Comparison of ENCODE assay signal across 39 cellular contexts in the genomic region with DNA sequence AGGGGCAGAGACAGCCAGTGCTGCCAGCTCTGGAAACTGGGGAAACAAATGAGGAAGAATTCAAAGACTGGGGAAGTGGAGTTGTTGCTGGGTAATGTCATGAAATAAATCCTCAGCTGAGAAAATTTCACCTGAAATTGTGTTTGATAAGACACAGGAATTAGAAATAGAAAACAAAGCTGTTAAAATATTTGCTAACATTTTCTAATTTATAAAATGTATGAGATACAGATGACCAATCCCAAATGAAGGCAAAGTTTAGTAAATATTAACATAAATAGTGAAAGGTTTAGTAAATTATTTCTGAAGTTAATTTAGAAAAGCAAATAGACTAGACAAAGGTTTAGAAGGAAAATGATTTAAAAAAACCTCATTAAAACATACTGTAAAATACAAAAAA. TPM values are rescaled to one million over a fixed set of nuclear protein-coding genes. Genes with fewer than 3 reads are reported as not detected.
"Had no signal": no experiment of that assay in that cellular context is flagged by ENCODE, and none has a peak within 500 bp of the region (broad histone marks: within the 10 kb centered on the region; RNA-seq: fewer than 3 reads in every experiment).

A gene with protein sequence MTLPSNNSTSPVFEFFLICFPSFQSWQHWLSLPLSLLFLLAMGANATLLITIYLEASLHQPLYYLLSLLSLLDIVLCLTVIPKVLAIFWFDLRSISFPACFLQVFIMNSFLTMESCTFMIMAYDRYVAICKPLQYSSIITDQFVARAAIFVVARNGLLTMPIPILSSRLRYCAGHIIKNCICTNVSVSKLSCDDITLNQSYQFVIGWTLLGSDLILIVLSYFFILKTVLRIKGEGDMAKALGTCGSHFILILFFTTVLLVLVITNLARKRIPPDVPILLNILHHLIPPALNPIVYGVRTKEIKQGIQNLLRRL (minus strand): TSS at position 101 of the 400 bp plus-strand sequence. CDS start 0 bp downstream, at position 101.

- H3K9me3 ChIP-seq: MG63 had no signal

- H3K27ac ChIP-seq: KMS-11 had no signal

- H3K4me2 ChIP-seq: KMS-11 had no signal

- H3K9ac ChIP-seq: KMS-11 had no signal

- DNase-seq: Karpas-422, Kasumi-1, KG1, MM.1S, MV-4-11, NCI-H1048, NCI-H1092, NCI-H1092 treated with DMSO at 0.1 percent for 48 hours, NCI-H1105, NCI-H1105 treated with DMSO at 0.1 percent for 48 hours, NCI-H1417, NCI-H1417 treated with DMSO at 0.1 percent for 48 hours, NCI-H1436, NCI-H1436 treated with DMSO at 0.1 percent for 48 hours, NCI-H146, NCI-H1694, NCI-H1694 treated with DMSO at 0.1 percent for 48 hours, NCI-H187, NCI-H187 treated with DMSO at 0.1 percent for 48 hours, NCI-H1930, NCI-H2029, NCI-H2029 treated with DMSO at 0.1 percent for 48 hours, NCI-H2081, NCI-H2081 treated with DMSO at 0.1 percent for 48 hours, NCI-H2107, NCI-H2171, NCI-H2171 treated with DMSO at 0.1 percent for 48 hours, NCI-H2227 treated with DMSO at 0.1 percent for 48 hours, NCI-H226, NCI-H345, NCI-H446, NCI-H446 treated with DMSO at 0.1 percent for 48 hours, NCI-H510A had no signal

- H3K36me3 ChIP-seq: MG63 had no signal

- H3K4me3 ChIP-seq: MG63 had no signal

RNA-seq across cellular contexts. Expression of the gene that starts here (rescaled TPM):
- total RNA-seq: LHCN-M2, M059J, MCF 10A, NCI-H460 had no signal
